Comparison of ENCODE assay signal across 13 cellular contexts in the genomic region with DNA sequence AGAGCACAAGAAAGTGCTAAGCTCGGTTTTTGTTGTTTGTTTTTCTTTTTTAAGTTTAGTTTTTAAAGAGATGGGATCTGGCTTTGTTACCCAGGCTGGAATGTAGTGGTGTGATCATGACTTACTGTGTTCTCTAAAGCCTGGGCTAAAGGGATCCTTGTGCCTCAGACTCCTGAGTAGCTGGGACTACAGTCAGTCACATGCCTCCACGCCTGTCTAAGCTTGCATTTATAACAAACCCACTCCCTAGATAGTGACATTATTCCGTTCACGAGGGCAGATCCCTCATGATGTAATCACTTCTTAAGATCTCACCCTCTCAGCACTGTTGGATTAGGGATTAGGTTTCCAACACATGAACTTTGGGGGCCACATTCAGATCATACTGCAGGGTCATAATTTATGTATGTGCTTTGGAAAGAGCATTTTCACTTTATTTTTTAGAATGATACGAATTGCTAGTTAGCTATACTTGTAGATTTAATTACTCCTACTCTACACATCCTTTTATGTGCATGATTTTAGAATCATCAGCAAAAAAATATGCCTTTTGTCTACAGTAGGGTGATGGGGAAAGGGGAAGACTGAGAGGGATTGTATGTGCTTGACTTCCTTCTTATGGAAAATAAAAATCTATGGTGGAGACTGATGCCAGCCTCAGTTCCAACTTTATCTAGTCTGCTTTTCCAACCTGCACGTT.
A peak's percentile ranks its signal among the peaks of the same experiment; 100 is the strongest.
DNase-seq lines count a peak whose midpoint lies in the region; ATAC-seq, FAIRE-seq and TF ChIP-seq lines count a peak whose summit lies in the region.
"Had no signal": no experiment of that assay in that cellular context is flagged by ENCODE, and none has a peak within 500 bp of the region (broad histone marks: within the 10 kb centered on the region; RNA-seq: fewer than 3 reads in every experiment).

No MANE protein-coding gene starts in this region.

- no CpG with 5 or more reads among the region's 6 CpGs for WGBS in IMR-90 (ENCODE audit: extremely low coverage in 2 of 2, insufficient read length in 1 of 2), 2 experiments

- H3K79me1 ChIP-seq in IMR-90 (ENCODE audit: low read depth in 1 of 2, low read length in 2 of 2) = peaks cover 14 to 52% of the 10 kb centered on the region in 2 experiments

- no peak for TF ChIP-seq CTCF in A673 (conservative IDR thresholded peaks at IDR 0.05; ENCODE audit: low read depth, low read length)
- no peak for TF ChIP-seq CTCF in IMR-90 (conservative IDR thresholded peaks at IDR 0.05; ENCODE audit: low read depth, low read length)
- no peak for TF ChIP-seq CTCF in brain (conservative IDR thresholded peaks at IDR 0.05)
- TF ChIP-seq CTCF in keratinocyte (optimal IDR thresholded peaks at IDR 0.05 in 1 of 3, IDR thresholded peaks at IDR 0.05 in 1 of 3, conservative IDR thresholded peaks at IDR 0.05 in 1 of 3; ENCODE audit: extremely low read depth in 1 of 3, insufficient read depth in 2 of 3, low read length in 3 of 3) = no peak

- no peak overlapping the region for H2BK15ac ChIP-seq in IMR-90 (ENCODE audit: low read depth, low read length)

- H3K27me3 Mint-ChIP-seq in brain = peaks cover 5% of the 10 kb centered on the region

- H3K36me3 Mint-ChIP-seq in brain = peaks cover 81% of the 10 kb centered on the region

- TF ChIP-seq RAD21 in IMR-90 (IDR thresholded peaks at IDR 0.05; ENCODE audit: low read length) = no peak

- no peaks in the 10 kb centered on the region for H3K9me3 ChIP-seq in A673 (ENCODE audit: low read depth, low read length, poor library complexity, severe bottlenecking)
- no peaks in the 10 kb centered on the region for H3K9me3 ChIP-seq in IMR-90 (ENCODE audit: control insufficient read depth, insufficient read depth, low read length)
- no peaks in the 10 kb centered on the region for H3K9me3 ChIP-seq in keratinocyte (ENCODE audit: control insufficient read depth, low read depth, low read length)

- no peak overlapping the region for H3K27ac ChIP-seq in A673 (ENCODE audit: low read depth, low read length, poor library complexity, severe bottlenecking)
- peak overlapping the region; percentile 37; the same call in 1 of the 2 replicates for H3K27ac ChIP-seq in IMR-90 (ENCODE audit: insufficient read depth, low read length)
- H3K27ac ChIP-seq in keratinocyte (ENCODE audit: control insufficient read depth, insufficient read depth, low read length) = peak overlapping the region; percentile 17

- peak overlapping the region in 2 of 5 experiments; percentile 17 to 19 for H3K4me3 Mint-ChIP-seq in brain

- no peak overlapping the region for H4K91ac ChIP-seq in IMR-90 (ENCODE audit: insufficient read depth, low read depth, low read length)

- peaks cover 22 to 45% (median 31%) of the 10 kb centered on the region in 5 experiments for H3K9me3 Mint-ChIP-seq in brain

- H3K27me3 ChIP-seq in A673 (replicated peaks; ENCODE audit: insufficient read depth, low read depth, low read length, poor library complexity) (no peaks in the 10 kb centered on the region), IMR-90 (ENCODE audit: control insufficient read depth, insufficient read depth, low read length) (no peaks in the 10 kb centered on the region), keratinocyte (ENCODE audit: control insufficient read depth, extremely low read depth, insufficient read depth, low read length) (no peaks in the 10 kb centered on the region)
- H3K27me3 ChIP-seq: BLaER1 had no signal

- peak overlapping the region; percentile 2; the same call in 1 of the 2 replicates for H3K4me2 ChIP-seq in IMR-90 (ENCODE audit: low read depth, low read length)
- H3K4me2 ChIP-seq in keratinocyte (ENCODE audit: control insufficient read depth, extremely low read depth, insufficient read depth, low read depth, low read length) = peak overlapping the region; percentile 38
- H3K4me2 ChIP-seq: BLaER1 had no signal

- H2AFZ ChIP-seq in IMR-90 (replicated peaks; ENCODE audit: low read length, poor library complexity) (no peak overlapping the region), keratinocyte (ENCODE audit: control insufficient read depth, low read length) (no peak overlapping the region)

- no TSS peak for BruUV-seq in A673 (replicated peaks; lab: Mats Ljungman, UMichigan)
- BruUV-seq in IMR-90 (replicated peaks; lab: Mats Ljungman, UMichigan) = no TSS peak

- no peaks in the 10 kb centered on the region for H3K36me3 ChIP-seq in A673 (ENCODE audit: insufficient read depth, low read length, poor library complexity, severe bottlenecking)
- peaks cover 2% of the 10 kb centered on the region; the same call in 1 of the 2 replicates for H3K36me3 ChIP-seq in IMR-90 (ENCODE audit: control insufficient read depth, insufficient read depth, low read length)
- peaks cover 0 to 1% of the 10 kb centered on the region in 2 experiments for H3K36me3 ChIP-seq in keratinocyte (ENCODE audit: control insufficient read depth in 2 of 2, extremely low read depth in 1 of 2, insufficient read depth in 2 of 2, low read length in 2 of 2)

- in situ Hi-C loops in IMR-90 (cut with MboI; ENCODE audit: low sequenced_read_pairs) = no loop called here

- peak; percentile 51 for FAIRE-seq in keratinocyte (lab: Jason Lieb, UNC)
- FAIRE-seq: small intestine had no signal

- peaks cover 61% of the 10 kb centered on the region for H4K20me1 ChIP-seq in IMR-90 (ENCODE audit: insufficient read depth, low read length)
- H4K20me1 ChIP-seq in keratinocyte (ENCODE audit: control insufficient read depth, extremely low read depth, insufficient read depth, low read length) = no peaks in the 10 kb centered on the region

- H2BK120ac ChIP-seq in IMR-90 (ENCODE audit: low read depth, low read length) = 0 out of 2 replicates have a peak overlapping the region, but pooled peaks have one; percentile 32

- H3K4me1 ChIP-seq in A673 (ENCODE audit: insufficient read depth, low read length, poor library complexity, severe bottlenecking) (peaks cover 13% of the 10 kb centered on the region), IMR-90 (ENCODE audit: control insufficient read depth, insufficient read depth, low read length) (peaks cover 10% of the 10 kb centered on the region), keratinocyte (ENCODE audit: control insufficient read depth, extremely low read depth, insufficient read depth, low read length) (peaks cover 23% of the 10 kb centered on the region)

- no peak overlapping the region for H3K4me3 ChIP-seq in A673 (ENCODE audit: low read depth, low read length, poor library complexity, severe bottlenecking)
- no peak overlapping the region for H3K4me3 ChIP-seq in IMR-90 (ENCODE audit: insufficient read depth, low read depth, low read length)
- H3K4me3 ChIP-seq in keratinocyte (ENCODE audit: control insufficient read depth in 2 of 3, extremely low read depth in 1 of 3, insufficient read depth in 2 of 3, low read depth in 1 of 3, low read length in 3 of 3) = no peak overlapping the region
- H3K4me3 ChIP-seq: BLaER1 had no signal

- no peak overlapping the region for H3K4ac ChIP-seq in IMR-90 (ENCODE audit: low read depth, low read length)

- CTCF ChIA-PET in A673 (lab: Charles Lee) = no interaction called here
- CTCF ChIA-PET in IMR-90 (lab: Yijun Ruan, JAX) = interaction anchor here (1.0 kb wide), 1 partner anchor 13 kb away, joined by 3 read pairs; no protein-coding TSS in a partner anchor

- intact Hi-C loops in A673 (cut with micrococcal nuclease; ENCODE audit: unreplicated experiment) = no loop called here
- intact Hi-C loops in IMR-90 (cut with micrococcal nuclease) = no loop called here

- no peak overlapping the region for H3K18ac ChIP-seq in IMR-90 (ENCODE audit: low read depth, low read length)

- no peak overlapping the region for H4K8ac ChIP-seq in IMR-90 (ENCODE audit: low read depth in 2 of 2, low read length in 2 of 2)

- no peak overlapping the region for H4K5ac ChIP-seq in IMR-90 (ENCODE audit: low read depth, low read length)

- H3K56ac ChIP-seq in IMR-90 (ENCODE audit: extremely low read depth, insufficient read depth, low read length) = no peak overlapping the region

- DNase-seq in A673 (ENCODE audit: low spot score) (peak; percentile 25), IMR-90 (peak; percentile 83), keratinocyte (ENCODE audit: low read depth, low spot score) (peak; percentile 19), inferior parietal cortex (ENCODE audit: extremely low spot score) (no peak)
- no peak for DNase-seq in stimulated activated CD4-positive, alpha-beta T cell treated with anti-CD3 and anti-CD28 coated beads, Interleukin-15, amount 100 ng/mL, for 24 hours
- DNase-seq in stimulated activated CD4-positive, alpha-beta T cell treated with anti-CD3 and anti-CD28 coated beads, Interleukin-12 subunit alpha, Interleukin-12 subunit beta, amount 100 ng/mL, for 4 hours = no peak
- DNase-seq: effector CD4-positive, alpha-beta T cell; Karpas-422; small intestine; SW 1271 had no signal

- no peak overlapping the region for H2BK20ac ChIP-seq in IMR-90 (ENCODE audit: low read depth, low read length)

- H2AK5ac ChIP-seq in IMR-90 (ENCODE audit: low read depth, low read length) = no peak overlapping the region

- no peak overlapping the region for H2BK5ac ChIP-seq in IMR-90 (ENCODE audit: low read depth, low read length, poor library complexity, severe bottlenecking)

- peaks cover 60% of the 10 kb centered on the region for H3K4me1 Mint-ChIP-seq in brain

- H3K23ac ChIP-seq in IMR-90 (ENCODE audit: low read depth, low read length) = no peak overlapping the region

- ATAC-seq in IMR-90 (ENCODE audit: low read depth) (peak; percentile 96), GM19395 (IDR thresholded peaks at IDR 0.05; ENCODE audit: unreplicated experiment) (no peak)

- 0 out of 2 replicates have a peak overlapping the region, but pooled peaks have one; percentile 38 for H3K14ac ChIP-seq in IMR-90 (replicated peaks; ENCODE audit: low read depth, low read length)

- TF ChIP-seq POLR2A in IMR-90 (IDR thresholded peaks at IDR 0.05; ENCODE audit: low read depth, low read length) = no peak

- no peak overlapping the region for H2AK9ac ChIP-seq in IMR-90 (replicated peaks; ENCODE audit: low read depth, low read length, poor library complexity)

- dilution Hi-C loops in IMR-90 (cut with HindIII; ENCODE audit: low sequenced_read_pairs, unreplicated experiment) = no loop called here
- dilution Hi-C loops in keratinocyte (cut with MboI; ENCODE audit: extremely low pct_ligation_motif_present, low sequenced_read_pairs) = no loop called here

- H3K9me1 ChIP-seq in IMR-90 (ENCODE audit: insufficient read depth, low read length) (peaks cover 6% of the 10 kb centered on the region), keratinocyte (ENCODE audit: control insufficient read depth, extremely low read depth, insufficient read depth, low read length) (no peaks in the 10 kb centered on the region)

- POLR2A ChIA-PET in A673 (lab: Charles Lee; ENCODE audit: low non-redundant PET) = interaction anchor here (0.5 kb wide), 2 partner anchors 34 to 539 kb away, joined by 3 to 12 read pairs; no protein-coding TSS in a partner anchor
- POLR2A ChIA-PET in IMR-90 (lab: Charles Lee; ENCODE audit: unreplicated experiment) = no interaction called here

- H3K9ac ChIP-seq in IMR-90 (ENCODE audit: low read depth, low read length) (no peak overlapping the region), keratinocyte (ENCODE audit: control insufficient read depth, extremely low read depth, insufficient read depth, low read length) (peak overlapping the region; percentile 9)
- H3K9ac ChIP-seq: BLaER1 had no signal

- peak overlapping the region in 3 of 5 experiments; percentile 21 to 81 (median 71) for H3K27ac Mint-ChIP-seq in brain

- H3K79me2 ChIP-seq in keratinocyte (ENCODE audit: control insufficient read depth, insufficient read depth, low read length) = peaks cover 39% of the 10 kb centered on the region

Comparison
In these comparisons a context has a peak if more than half of its experiments do, and no peak if none do; other contexts are left out.
1. DNase-seq: peak in A673 (single experiment), IMR-90 (single experiment) and keratinocyte (single experiment); none in stimulated activated CD4-positive, alpha-beta T cell treated with anti-CD3 and anti-CD28 coated beads, Interleukin-15, amount 100 ng/mL, for 24 hours (single experiment), inferior parietal cortex (single experiment) and stimulated activated CD4-positive, alpha-beta T cell treated with anti-CD3 and anti-CD28 coated beads, Interleukin-12 subunit alpha, Interleukin-12 subunit beta, amount 100 ng/mL, for 4 hours (single experiment).